ENCODE assay signal across 1 cellular context in the genomic region with DNA sequence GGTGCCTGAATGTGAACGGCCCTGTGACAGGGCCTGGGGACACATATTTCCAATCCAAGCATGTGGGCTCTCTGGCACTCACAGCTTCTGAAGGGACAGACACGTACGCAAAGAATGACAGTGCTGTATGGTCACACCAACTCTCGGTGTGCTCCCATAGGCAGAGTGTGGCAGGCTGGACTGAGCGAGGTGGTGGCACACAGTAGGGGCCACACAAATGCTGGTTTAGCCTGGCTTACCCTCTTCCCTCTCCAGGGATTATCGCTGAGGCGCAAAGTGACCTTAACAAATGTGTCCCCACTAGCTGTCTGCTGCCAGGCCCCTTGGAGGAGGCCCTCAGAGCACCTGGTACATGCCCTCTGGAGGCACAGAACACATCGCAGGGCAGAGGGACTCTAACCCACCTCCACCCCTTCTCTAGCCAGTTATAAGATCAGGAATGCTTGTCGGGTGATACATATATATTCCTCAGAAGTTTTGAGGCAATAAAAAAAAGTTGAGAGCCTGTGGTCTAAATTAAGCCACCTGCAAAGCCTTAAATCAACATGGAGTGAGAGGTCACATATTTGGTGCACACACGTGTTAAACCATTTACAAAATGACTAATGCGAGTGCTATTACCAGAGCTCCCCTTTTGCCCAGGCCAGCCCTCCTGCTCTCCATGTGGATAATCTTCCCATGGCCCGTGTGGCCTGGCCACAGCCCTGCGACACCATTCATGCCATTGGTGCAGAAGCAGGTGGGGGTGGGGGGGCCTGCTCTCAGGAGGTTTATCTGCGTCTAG.
A peak's percentile ranks its signal among the peaks of the same experiment; 100 is the strongest.
TF ChIP-seq lines count a peak whose summit lies in the region.

No MANE protein-coding gene starts in this region.

TF ChIP-seq in HCT116, 20 proteins besides CTCF, POLR2A, EP300 and RAD21 (continued from another document):
- TF ChIP-seq SIN3A (IDR thresholded peaks at IDR 0.05; ENCODE audit: low read depth) (peak; percentile 80), TCF7L2 (IDR thresholded peaks at IDR 0.05; ENCODE audit: borderline replicate concordance, extremely low read depth, insufficient read depth, insufficient read length) (no peak), CEBPB (IDR thresholded peaks at IDR 0.05; ENCODE audit: low read depth) (peak; percentile 35; the same call in 1 of the 2 replicates), EGR1 (IDR thresholded peaks at IDR 0.05; ENCODE audit: low read depth) (no peak), JUND (IDR thresholded peaks at IDR 0.05) (peak; percentile 72), MAX (IDR thresholded peaks at IDR 0.05) (peak; percentile 73), SP1 (IDR thresholded peaks at IDR 0.05; ENCODE audit: low read depth) (peak; percentile 60), POLR2AphosphoS5 (IDR thresholded peaks at IDR 0.05; ENCODE audit: low read depth, low read length) (peak; percentile 41; the same call in 1 of the 2 replicates)
- TF ChIP-seq, protein P1, sequence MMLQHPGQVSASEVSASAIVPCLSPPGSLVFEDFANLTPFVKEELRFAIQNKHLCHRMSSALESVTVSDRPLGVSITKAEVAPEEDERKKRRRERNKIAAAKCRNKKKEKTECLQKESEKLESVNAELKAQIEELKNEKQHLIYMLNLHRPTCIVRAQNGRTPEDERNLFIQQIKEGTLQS (IDR thresholded peaks at IDR 0.05) = no peak
